ENCODE assay signal across 14 cellular contexts in the genomic region with DNA sequence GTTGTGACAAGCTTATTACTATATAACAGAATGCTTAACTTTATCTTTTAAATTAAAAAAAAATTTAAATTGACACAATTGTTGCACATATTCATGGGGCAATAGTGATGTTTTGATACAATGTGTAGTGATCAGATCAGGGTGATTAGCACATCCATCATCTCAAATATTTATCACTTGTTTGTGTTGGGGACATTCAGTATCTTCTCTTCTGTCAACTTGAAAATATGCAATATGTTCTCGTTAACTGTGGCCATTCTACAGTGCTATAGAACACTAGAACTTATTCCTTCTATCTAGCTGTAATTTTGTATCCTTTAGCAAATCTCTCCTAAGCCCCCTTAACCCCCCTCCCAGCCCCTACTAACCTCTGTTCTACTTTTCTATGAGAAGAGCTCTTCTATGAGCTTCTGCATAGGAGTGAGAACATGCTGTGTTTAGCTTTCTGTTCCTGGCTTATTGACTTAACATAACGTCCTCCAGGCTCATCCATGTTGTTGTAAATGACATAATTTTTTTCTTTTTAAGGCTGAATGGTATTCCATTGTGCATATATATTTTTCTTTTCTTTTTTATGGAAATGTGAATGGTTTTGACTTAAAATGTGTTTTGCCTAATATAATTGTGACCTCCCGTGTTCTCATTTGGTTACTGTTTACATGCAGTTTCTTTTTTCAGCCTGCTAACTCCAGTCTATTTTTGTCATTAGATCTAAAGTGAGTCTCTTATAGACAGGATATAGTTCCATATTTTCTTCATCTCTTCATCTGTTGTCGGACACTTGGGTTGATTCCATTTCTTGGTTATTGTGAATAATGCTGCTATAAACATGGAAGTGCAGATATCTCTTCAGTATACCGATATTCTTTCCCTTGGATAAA. TPM values are rescaled to one million over a fixed set of nuclear protein-coding genes. Genes with fewer than 3 reads are reported as not detected.
A peak's percentile ranks its signal among the peaks of the same experiment; 100 is the strongest.
DNase-seq lines count a peak whose midpoint lies in the region; ATAC-seq, FAIRE-seq and TF ChIP-seq lines count a peak whose summit lies in the region.
"Had no signal": no experiment of that assay in that cellular context is flagged by ENCODE, and none has a peak within 500 bp of the region (broad histone marks: within the 10 kb centered on the region; RNA-seq: fewer than 3 reads in every experiment).

No MANE protein-coding gene starts in this region.

- no peak for ATAC-seq in CD4-positive, alpha-beta T cell (ENCODE audit: poor library complexity)
- peak; percentile 38 to 82 for ATAC-seq in gastrocnemius medialis
- no peak for ATAC-seq in T-helper 17 cell
- ATAC-seq: HCT116, HepG2 had no signal

- H3F3A ChIP-seq in SU-DHL-6 (ENCODE audit: insufficient read depth), result peaks cover 14% of the 10 kb centered on the region; the same call in 1 of the 2 replicates

- in situ Hi-C loops in gastrocnemius medialis (cut with MboI; ENCODE audit: low sequenced_read_pairs in 4 of 4), result no loop called here

- H3K4me1 ChIP-seq in gastrocnemius medialis, result peaks cover 39 to 53% of the 10 kb centered on the region in 2 donors
- no peaks in the 10 kb centered on the region for H3K4me1 ChIP-seq in testis
- H3K4me1 ChIP-seq: A549 had no signal

- peaks cover 21% of the 10 kb centered on the region for H4K20me1 ChIP-seq in SU-DHL-6 (ENCODE audit: low read depth, low read length)

- no peak overlapping the region for H3K27ac Mint-ChIP-seq in CD4-positive, alpha-beta T cell
- H3K27ac Mint-ChIP-seq in T-helper 17 cell, result no peak overlapping the region
- H3K27ac Mint-ChIP-seq: CD8-positive, alpha-beta memory T cell had no signal

- POLR2A ChIA-PET in CD4-positive, alpha-beta T cell (lab: Charles Lee), result interaction anchor here (1.3 kb wide), 1 partner anchor 24 kb away, joined by 3 read pairs; the partner anchor contains the start of gene CEP350

- 69 to 77% methylated on average over 5 of the region's 5 CpGs for WGBS in testis, 2 donors

- H3K36me3 Mint-ChIP-seq in CD4-positive, alpha-beta T cell (ENCODE audit: low read depth), result peaks cover 5% of the 10 kb centered on the region
- H3K36me3 Mint-ChIP-seq in T-helper 17 cell (ENCODE audit: low read depth), result peaks cover 6% of the 10 kb centered on the region

- no peak for TF ChIP-seq CTCF in CD4-positive, alpha-beta T cell (IDR thresholded peaks at IDR 0.05)
- TF ChIP-seq CTCF in SU-DHL-6 (IDR thresholded peaks at IDR 0.05; ENCODE audit: insufficient read depth, low read length, poor library complexity, severe bottlenecking), result no peak
- no peak for TF ChIP-seq CTCF in gastrocnemius medialis (IDR thresholded peaks at IDR 0.05 in 4 of 5, conservative IDR thresholded peaks at IDR 0.05 in 1 of 5)
- TF ChIP-seq CTCF in testis (IDR thresholded peaks at IDR 0.05), result no peak

- CTCF ChIA-PET in CD4-positive, alpha-beta T cell (lab: Charles Lee), result interaction anchor here (1.2 kb wide), 1 partner anchor 111 kb away, joined by 3 read pairs; no protein-coding TSS in a partner anchor

- H3K27me3 ChIP-seq in CD4-positive, alpha-beta T cell (ENCODE audit: control insufficient read depth, insufficient read depth, low read length), result no peaks in the 10 kb centered on the region
- no peaks in the 10 kb centered on the region for H3K27me3 ChIP-seq in SU-DHL-6 (ENCODE audit: low read length)
- no peaks in the 10 kb centered on the region for H3K27me3 ChIP-seq in gastrocnemius medialis
- no peaks in the 10 kb centered on the region for H3K27me3 ChIP-seq in testis

- peak overlapping the region; percentile 2 for H3K4me2 ChIP-seq in SU-DHL-6 (ENCODE audit: low read depth, low read length, poor library complexity, severe bottlenecking)
- H3K4me2 ChIP-seq: A549 had no signal

- no peaks in the 10 kb centered on the region for H3K9me2 ChIP-seq in SU-DHL-6 (replicated peaks; ENCODE audit: insufficient read depth, low read length)

- H3K36me3 ChIP-seq in SU-DHL-6 (ENCODE audit: low read length), result 0 out of 2 replicates have a peak, but pooled peaks cover 2% of the 10 kb centered on the region
- no peaks in the 10 kb centered on the region for H3K36me3 ChIP-seq in gastrocnemius medialis
- H3K36me3 ChIP-seq in testis (ENCODE audit: low read depth, missing control alignments), result no peaks in the 10 kb centered on the region

- no peak overlapping the region for H2AFZ ChIP-seq in SU-DHL-6 (ENCODE audit: low read depth, low read length, severe bottlenecking)

- intact Hi-C loops in CD4-positive, alpha-beta T cell (cut with DNase I, micrococcal nuclease), result no loop called here
- intact Hi-C loops in gastrocnemius medialis (cut with DNase I; ENCODE audit: low total_unique reads) (no loop called here), testis (cut with DNase I; ENCODE audit: low total_unique reads) (no loop called here)

- no peak for TF ChIP-seq POLR2A in GM12891 (IDR thresholded peaks at IDR 0.05; ENCODE audit: low read depth, low read length)
- TF ChIP-seq POLR2A in gastrocnemius medialis (IDR thresholded peaks at IDR 0.05), result no peak
- TF ChIP-seq POLR2A in testis (IDR thresholded peaks at IDR 0.05), result no peak

- H3K79me2 ChIP-seq in SU-DHL-6 (ENCODE audit: insufficient read depth, low read length), result peaks cover 97% of the 10 kb centered on the region

- H3K9me3 Mint-ChIP-seq in CD4-positive, alpha-beta T cell, result no peaks in the 10 kb centered on the region
- H3K9me3 Mint-ChIP-seq: CD8-positive, alpha-beta memory T cell had no signal

- H3K9me3 ChIP-seq in CD4-positive, alpha-beta T cell (ENCODE audit: control insufficient read depth, low read length), result no peaks in the 10 kb centered on the region
- H3K9me3 ChIP-seq in SU-DHL-6 (ENCODE audit: insufficient read depth, low read length), result no peaks in the 10 kb centered on the region
- H3K9me3 ChIP-seq in gastrocnemius medialis, result no peaks in the 10 kb centered on the region
- no peaks in the 10 kb centered on the region for H3K9me3 ChIP-seq in T-helper 17 cell (ENCODE audit: control insufficient read depth, low read length, poor library complexity, severe bottlenecking)
- no peaks in the 10 kb centered on the region for H3K9me3 ChIP-seq in testis

- FAIRE-seq in GM12891 (lab: Jason Lieb, UNC), result peak; percentile 28
- FAIRE-seq: A549, HepG2, HTR-8/SVneo had no signal

- no peak overlapping the region for H3K9ac ChIP-seq in SU-DHL-6 (ENCODE audit: low read length)

- no peak for DNase-seq in CD4-positive, alpha-beta T cell
- DNase-seq in GM12891 (ENCODE audit: insufficient read length, low spot score) (no peak), gastrocnemius medialis (no peak), T-helper 17 cell (no peak), testis (no peak)
- DNase-seq: CD8-positive, alpha-beta memory T cell; DMS53; GF-D8 had no signal

- H3K4me3 ChIP-seq in SU-DHL-6 (ENCODE audit: insufficient read depth, low read length, poor library complexity, severe bottlenecking), result no peak overlapping the region
- peak overlapping the region; percentile 17 to 46 (median 42) for H3K4me3 ChIP-seq in gastrocnemius medialis
- H3K4me3 ChIP-seq in testis, result no peak overlapping the region
- H3K4me3 ChIP-seq: A549 had no signal

- H3K4me3 Mint-ChIP-seq in CD4-positive, alpha-beta T cell, result peak overlapping the region; percentile 9
- H3K4me3 Mint-ChIP-seq in T-helper 17 cell, result no peak overlapping the region
- H3K4me3 Mint-ChIP-seq: CD14-positive monocyte; CD8-positive, alpha-beta memory T cell had no signal

- no peak overlapping the region for H3K27ac ChIP-seq in CD4-positive, alpha-beta T cell (ENCODE audit: low read depth, low read length)
- H3K27ac ChIP-seq in SU-DHL-6 (ENCODE audit: low read depth, low read length), result no peak overlapping the region
- H3K27ac ChIP-seq in gastrocnemius medialis, result peak overlapping the region; percentile 74 to 89 (median 87)
- H3K27ac ChIP-seq in testis, result no peak overlapping the region
- H3K27ac ChIP-seq: A549 had no signal

- no peaks in the 10 kb centered on the region for H3K27me3 Mint-ChIP-seq in CD4-positive, alpha-beta T cell
- no peaks in the 10 kb centered on the region for H3K27me3 Mint-ChIP-seq in T-helper 17 cell
- H3K27me3 Mint-ChIP-seq: CD8-positive, alpha-beta memory T cell had no signal

- H3K4me1 Mint-ChIP-seq in CD4-positive, alpha-beta T cell (ENCODE audit: low read depth), result peaks cover 68% of the 10 kb centered on the region
- peaks cover 33% of the 10 kb centered on the region for H3K4me1 Mint-ChIP-seq in T-helper 17 cell

TF ChIP-seq in GM12891, 5 proteins besides CTCF, POLR2A, EP300 and RAD21:
- TF ChIP-seq TAF1 (IDR thresholded peaks at IDR 0.05; ENCODE audit: low read depth, low read length) (no peak), POLR2AphosphoS5 (IDR thresholded peaks at IDR 0.05; ENCODE audit: low read depth, low read length) (no peak), PAX5 (IDR thresholded peaks at IDR 0.05; ENCODE audit: insufficient read depth, low read length, severe bottlenecking) (no peak), SPI1 (IDR thresholded peaks at IDR 0.05; ENCODE audit: low read depth, low read length) (no peak), POU2F2 (IDR thresholded peaks at IDR 0.05; ENCODE audit: low read depth, low read length) (no peak)

RNA-seq across cellular contexts. Expression of gene CEP350, which starts 23.8 kb away (rescaled TPM):
- 10 to 100 TPM; 45.5 to 51.4 TPM for total RNA-seq in CD4-positive, alpha-beta T cell
- 11.0 TPM for polyA plus RNA-seq in GM12891 (2012; ENCODE audit: low read depth, missing spikeins)
- total RNA-seq in gastrocnemius medialis (100 to 1,000 TPM in 3 of 4 donors, 10 to 100 TPM in 1; 83.7 to 197 (median 157) TPM), T-helper 17 cell (10 to 100 TPM; 63.0 to 66.8 TPM), testis (100 to 1,000 TPM; 104 to 177 TPM)
- 89.4 TPM for polyA plus RNA-seq in testis (ENCODE audit: insufficient read depth, low read depth, low replicate concordance)

Comparison
In these comparisons a context has a peak if more than half of its experiments do, and no peak if none do; other contexts are left out.
1. ATAC-seq: peak in gastrocnemius medialis (2 of 2); none in CD4-positive, alpha-beta T cell (single experiment) and T-helper 17 cell (single experiment).
2. H3K27ac ChIP-seq: peak in gastrocnemius medialis (4 of 4); none in CD4-positive, alpha-beta T cell (single experiment), SU-DHL-6 (single experiment) and testis (0 of 2).
3. H3K4me3 ChIP-seq: peak in gastrocnemius medialis (4 of 4); none in SU-DHL-6 (single experiment) and testis (0 of 2).